ENCODE assay signal across 7 cellular contexts in genomic region chr7:148466120-148466519, GRCh38.
"Had no signal": no experiment of that assay in that cellular context is flagged by ENCODE, and none has a peak within 500 bp of the region (broad histone marks: within the 10 kb centered on the region; RNA-seq: fewer than 3 reads in every experiment).

No MANE protein-coding gene starts in this region.

- ATAC-seq: HCT116 had no signal

- DNase-seq: GOT3, H7, KBM-7 had no signal

- FAIRE-seq: HTR-8/SVneo had no signal

- H3K27ac Mint-ChIP-seq: IgD-negative memory B cell had no signal

- H3K36me3 ChIP-seq: HAP-1 had no signal

- H3K4me3 Mint-ChIP-seq: IgD-negative memory B cell had no signal

- H3K9me3 ChIP-seq: HAP-1 had no signal

- H3K4me3 ChIP-seq: HAP-1 had no signal

- H3K36me3 Mint-ChIP-seq: IgD-negative memory B cell had no signal

- H3K4me1 ChIP-seq: HAP-1 had no signal
